Comparison of ENCODE assay signal across 1 cellular context in genomic region chr7:30594540-30595460, GRCh38.
TF ChIP-seq lines count a peak whose summit lies in the region.

A gene with protein sequence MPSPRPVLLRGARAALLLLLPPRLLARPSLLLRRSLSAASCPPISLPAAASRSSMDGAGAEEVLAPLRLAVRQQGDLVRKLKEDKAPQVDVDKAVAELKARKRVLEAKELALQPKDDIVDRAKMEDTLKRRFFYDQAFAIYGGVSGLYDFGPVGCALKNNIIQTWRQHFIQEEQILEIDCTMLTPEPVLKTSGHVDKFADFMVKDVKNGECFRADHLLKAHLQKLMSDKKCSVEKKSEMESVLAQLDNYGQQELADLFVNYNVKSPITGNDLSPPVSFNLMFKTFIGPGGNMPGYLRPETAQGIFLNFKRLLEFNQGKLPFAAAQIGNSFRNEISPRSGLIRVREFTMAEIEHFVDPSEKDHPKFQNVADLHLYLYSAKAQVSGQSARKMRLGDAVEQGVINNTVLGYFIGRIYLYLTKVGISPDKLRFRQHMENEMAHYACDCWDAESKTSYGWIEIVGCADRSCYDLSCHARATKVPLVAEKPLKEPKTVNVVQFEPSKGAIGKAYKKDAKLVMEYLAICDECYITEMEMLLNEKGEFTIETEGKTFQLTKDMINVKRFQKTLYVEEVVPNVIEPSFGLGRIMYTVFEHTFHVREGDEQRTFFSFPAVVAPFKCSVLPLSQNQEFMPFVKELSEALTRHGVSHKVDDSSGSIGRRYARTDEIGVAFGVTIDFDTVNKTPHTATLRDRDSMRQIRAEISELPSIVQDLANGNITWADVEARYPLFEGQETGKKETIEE (plus strand): TSS chr7:30594878. CDS start chr7:30594922, 44 bp downstream.

TF ChIP-seq in WTC11, 78 proteins besides CTCF, POLR2A, EP300 and RAD21 (continued from another document):
- TF ChIP-seq, protein P1, sequence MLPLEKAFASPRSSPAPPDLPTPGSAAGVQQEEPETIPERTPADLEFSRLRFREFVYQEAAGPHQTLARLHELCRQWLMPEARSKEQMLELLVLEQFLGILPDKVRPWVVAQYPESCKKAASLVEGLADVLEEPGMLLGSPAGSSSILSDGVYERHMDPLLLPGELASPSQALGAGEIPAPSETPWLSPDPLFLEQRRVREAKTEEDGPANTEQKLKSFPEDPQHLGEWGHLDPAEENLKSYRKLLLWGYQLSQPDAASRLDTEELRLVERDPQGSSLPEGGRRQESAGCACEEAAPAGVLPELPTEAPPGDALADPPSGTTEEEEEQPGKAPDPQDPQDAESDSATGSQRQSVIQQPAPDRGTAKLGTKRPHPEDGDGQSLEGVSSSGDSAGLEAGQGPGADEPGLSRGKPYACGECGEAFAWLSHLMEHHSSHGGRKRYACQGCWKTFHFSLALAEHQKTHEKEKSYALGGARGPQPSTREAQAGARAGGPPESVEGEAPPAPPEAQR (CRISPR knock-in tag; IDR thresholded peaks at IDR 0.05): no peak
- TF ChIP-seq, protein P2, sequence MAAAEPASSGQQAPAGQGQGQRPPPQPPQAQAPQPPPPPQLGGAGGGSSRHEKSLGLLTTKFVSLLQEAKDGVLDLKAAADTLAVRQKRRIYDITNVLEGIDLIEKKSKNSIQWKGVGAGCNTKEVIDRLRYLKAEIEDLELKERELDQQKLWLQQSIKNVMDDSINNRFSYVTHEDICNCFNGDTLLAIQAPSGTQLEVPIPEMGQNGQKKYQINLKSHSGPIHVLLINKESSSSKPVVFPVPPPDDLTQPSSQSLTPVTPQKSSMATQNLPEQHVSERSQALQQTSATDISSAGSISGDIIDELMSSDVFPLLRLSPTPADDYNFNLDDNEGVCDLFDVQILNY (CRISPR knock-in tag; IDR thresholded peaks at IDR 0.05): peak; percentile 89
- TF ChIP-seq PRDM15 (CRISPR knock-in tag; IDR thresholded peaks at IDR 0.05) (peak; percentile 25; the same call in 1 of the 2 replicates), NFE2L1 (CRISPR knock-in tag; IDR thresholded peaks at IDR 0.05) (no peak), TEAD1 (CRISPR knock-in tag; IDR thresholded peaks at IDR 0.05) (peak; percentile 74; the same call in 1 of the 2 replicates), SP1 (CRISPR knock-in tag; conservative IDR thresholded peaks at IDR 0.05) (peak; percentile 77), ZNF396 (CRISPR knock-in tag; IDR thresholded peaks at IDR 0.05; ENCODE audit: borderline replicate concordance) (no peak), NR2C2 (CRISPR knock-in tag; IDR thresholded peaks at IDR 0.05) (no peak), CREM (CRISPR knock-in tag; IDR thresholded peaks at IDR 0.05) (peak; percentile 96), RORB (CRISPR knock-in tag; IDR thresholded peaks at IDR 0.05) (no peak), NR1H2 (CRISPR knock-in tag; IDR thresholded peaks at IDR 0.05) (no peak), GRHL2 (CRISPR knock-in tag; IDR thresholded peaks at IDR 0.05; ENCODE audit: insufficient replicate concordance, severe bottlenecking) (no peak), FOXK1 (CRISPR knock-in tag; IDR thresholded peaks at IDR 0.05) (peak; percentile 85; the same call in 1 of the 2 replicates), USF2 (CRISPR knock-in tag; IDR thresholded peaks at IDR 0.05) (peak; percentile 76), JAZF1 (CRISPR knock-in tag; IDR thresholded peaks at IDR 0.05) (no peak), ZNF281 (CRISPR knock-in tag; IDR thresholded peaks at IDR 0.05) (peak; percentile 76; the same call in 1 of the 2 replicates), SMAD3 (CRISPR knock-in tag; IDR thresholded peaks at IDR 0.05; ENCODE audit: borderline replicate concordance) (no peak; the same call in 1 of the 2 replicates), ZNF219 (CRISPR knock-in tag; IDR thresholded peaks at IDR 0.05; ENCODE audit: borderline replicate concordance) (no peak), ZNF416 (CRISPR knock-in tag; IDR thresholded peaks at IDR 0.05) (no peak), KAT7 (CRISPR knock-in tag; IDR thresholded peaks at IDR 0.05; ENCODE audit: borderline replicate concordance) (peak; percentile 95; the same call in 1 of the 2 replicates), TEAD4 (CRISPR knock-in tag; IDR thresholded peaks at IDR 0.05) (0 out of 2 replicates have a peak, but pooled peaks have one; percentile 66), NFYB (CRISPR knock-in tag; conservative IDR thresholded peaks at IDR 0.05; ENCODE audit: low read depth) (no peak), SOX15 (CRISPR knock-in tag; IDR thresholded peaks at IDR 0.05) (no peak), ZNF232 (CRISPR knock-in tag; IDR thresholded peaks at IDR 0.05) (peak; percentile 74), ZNF317 (CRISPR knock-in tag; IDR thresholded peaks at IDR 0.05; ENCODE audit: borderline replicate concordance, low read depth) (0 out of 2 replicates have a peak, but pooled peaks have one; percentile 34), ZBTB21 (CRISPR knock-in tag; IDR thresholded peaks at IDR 0.05; ENCODE audit: borderline replicate concordance) (0 out of 2 replicates have a peak, but pooled peaks have one; percentile 54)
- TF ChIP-seq, protein P3, sequence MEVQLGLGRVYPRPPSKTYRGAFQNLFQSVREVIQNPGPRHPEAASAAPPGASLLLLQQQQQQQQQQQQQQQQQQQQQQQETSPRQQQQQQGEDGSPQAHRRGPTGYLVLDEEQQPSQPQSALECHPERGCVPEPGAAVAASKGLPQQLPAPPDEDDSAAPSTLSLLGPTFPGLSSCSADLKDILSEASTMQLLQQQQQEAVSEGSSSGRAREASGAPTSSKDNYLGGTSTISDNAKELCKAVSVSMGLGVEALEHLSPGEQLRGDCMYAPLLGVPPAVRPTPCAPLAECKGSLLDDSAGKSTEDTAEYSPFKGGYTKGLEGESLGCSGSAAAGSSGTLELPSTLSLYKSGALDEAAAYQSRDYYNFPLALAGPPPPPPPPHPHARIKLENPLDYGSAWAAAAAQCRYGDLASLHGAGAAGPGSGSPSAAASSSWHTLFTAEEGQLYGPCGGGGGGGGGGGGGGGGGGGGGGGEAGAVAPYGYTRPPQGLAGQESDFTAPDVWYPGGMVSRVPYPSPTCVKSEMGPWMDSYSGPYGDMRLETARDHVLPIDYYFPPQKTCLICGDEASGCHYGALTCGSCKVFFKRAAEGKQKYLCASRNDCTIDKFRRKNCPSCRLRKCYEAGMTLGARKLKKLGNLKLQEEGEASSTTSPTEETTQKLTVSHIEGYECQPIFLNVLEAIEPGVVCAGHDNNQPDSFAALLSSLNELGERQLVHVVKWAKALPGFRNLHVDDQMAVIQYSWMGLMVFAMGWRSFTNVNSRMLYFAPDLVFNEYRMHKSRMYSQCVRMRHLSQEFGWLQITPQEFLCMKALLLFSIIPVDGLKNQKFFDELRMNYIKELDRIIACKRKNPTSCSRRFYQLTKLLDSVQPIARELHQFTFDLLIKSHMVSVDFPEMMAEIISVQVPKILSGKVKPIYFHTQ (CRISPR knock-in tag; IDR thresholded peaks at IDR 0.05): no peak
- TF ChIP-seq, protein P4, sequence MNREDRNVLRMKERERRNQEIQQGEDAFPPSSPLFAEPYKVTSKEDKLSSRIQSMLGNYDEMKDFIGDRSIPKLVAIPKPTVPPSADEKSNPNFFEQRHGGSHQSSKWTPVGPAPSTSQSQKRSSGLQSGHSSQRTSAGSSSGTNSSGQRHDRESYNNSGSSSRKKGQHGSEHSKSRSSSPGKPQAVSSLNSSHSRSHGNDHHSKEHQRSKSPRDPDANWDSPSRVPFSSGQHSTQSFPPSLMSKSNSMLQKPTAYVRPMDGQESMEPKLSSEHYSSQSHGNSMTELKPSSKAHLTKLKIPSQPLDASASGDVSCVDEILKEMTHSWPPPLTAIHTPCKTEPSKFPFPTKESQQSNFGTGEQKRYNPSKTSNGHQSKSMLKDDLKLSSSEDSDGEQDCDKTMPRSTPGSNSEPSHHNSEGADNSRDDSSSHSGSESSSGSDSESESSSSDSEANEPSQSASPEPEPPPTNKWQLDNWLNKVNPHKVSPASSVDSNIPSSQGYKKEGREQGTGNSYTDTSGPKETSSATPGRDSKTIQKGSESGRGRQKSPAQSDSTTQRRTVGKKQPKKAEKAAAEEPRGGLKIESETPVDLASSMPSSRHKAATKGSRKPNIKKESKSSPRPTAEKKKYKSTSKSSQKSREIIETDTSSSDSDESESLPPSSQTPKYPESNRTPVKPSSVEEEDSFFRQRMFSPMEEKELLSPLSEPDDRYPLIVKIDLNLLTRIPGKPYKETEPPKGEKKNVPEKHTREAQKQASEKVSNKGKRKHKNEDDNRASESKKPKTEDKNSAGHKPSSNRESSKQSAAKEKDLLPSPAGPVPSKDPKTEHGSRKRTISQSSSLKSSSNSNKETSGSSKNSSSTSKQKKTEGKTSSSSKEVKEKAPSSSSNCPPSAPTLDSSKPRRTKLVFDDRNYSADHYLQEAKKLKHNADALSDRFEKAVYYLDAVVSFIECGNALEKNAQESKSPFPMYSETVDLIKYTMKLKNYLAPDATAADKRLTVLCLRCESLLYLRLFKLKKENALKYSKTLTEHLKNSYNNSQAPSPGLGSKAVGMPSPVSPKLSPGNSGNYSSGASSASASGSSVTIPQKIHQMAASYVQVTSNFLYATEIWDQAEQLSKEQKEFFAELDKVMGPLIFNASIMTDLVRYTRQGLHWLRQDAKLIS (CRISPR knock-in tag; IDR thresholded peaks at IDR 0.05; ENCODE audit: borderline replicate concordance): no peak; the same call in 1 of the 2 replicates
- TF ChIP-seq, protein P5, sequence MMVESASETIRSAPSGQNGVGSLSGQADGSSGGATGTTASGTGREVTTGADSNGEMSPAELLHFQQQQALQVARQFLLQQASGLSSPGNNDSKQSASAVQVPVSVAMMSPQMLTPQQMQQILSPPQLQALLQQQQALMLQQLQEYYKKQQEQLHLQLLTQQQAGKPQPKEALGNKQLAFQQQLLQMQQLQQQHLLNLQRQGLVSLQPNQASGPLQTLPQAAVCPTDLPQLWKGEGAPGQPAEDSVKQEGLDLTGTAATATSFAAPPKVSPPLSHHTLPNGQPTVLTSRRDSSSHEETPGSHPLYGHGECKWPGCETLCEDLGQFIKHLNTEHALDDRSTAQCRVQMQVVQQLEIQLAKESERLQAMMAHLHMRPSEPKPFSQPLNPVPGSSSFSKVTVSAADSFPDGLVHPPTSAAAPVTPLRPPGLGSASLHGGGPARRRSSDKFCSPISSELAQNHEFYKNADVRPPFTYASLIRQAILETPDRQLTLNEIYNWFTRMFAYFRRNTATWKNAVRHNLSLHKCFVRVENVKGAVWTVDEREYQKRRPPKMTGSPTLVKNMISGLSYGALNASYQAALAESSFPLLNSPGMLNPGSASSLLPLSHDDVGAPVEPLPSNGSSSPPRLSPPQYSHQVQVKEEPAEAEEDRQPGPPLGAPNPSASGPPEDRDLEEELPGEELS (CRISPR knock-in tag; IDR thresholded peaks at IDR 0.05): peak; percentile 92; the same call in 1 of the 2 replicates
- TF ChIP-seq, protein P6, sequence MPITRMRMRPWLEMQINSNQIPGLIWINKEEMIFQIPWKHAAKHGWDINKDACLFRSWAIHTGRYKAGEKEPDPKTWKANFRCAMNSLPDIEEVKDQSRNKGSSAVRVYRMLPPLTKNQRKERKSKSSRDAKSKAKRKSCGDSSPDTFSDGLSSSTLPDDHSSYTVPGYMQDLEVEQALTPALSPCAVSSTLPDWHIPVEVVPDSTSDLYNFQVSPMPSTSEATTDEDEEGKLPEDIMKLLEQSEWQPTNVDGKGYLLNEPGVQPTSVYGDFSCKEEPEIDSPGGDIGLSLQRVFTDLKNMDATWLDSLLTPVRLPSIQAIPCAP (CRISPR knock-in tag; IDR thresholded peaks at IDR 0.05): no peak
TF ChIP-seq in WTC11: peak in this region for 34.
